Comparison of ENCODE assay signal across 9 cellular contexts in genomic region chr9:1460143-1460769, GRCh38.
DNase-seq lines count a peak whose midpoint lies in the region; ATAC-seq and TF ChIP-seq lines count a peak whose summit lies in the region.
"Had no signal": no experiment of that assay in that cellular context is flagged by ENCODE, and none has a peak within 500 bp of the region (broad histone marks: within the 10 kb centered on the region; RNA-seq: fewer than 3 reads in every experiment).

No MANE protein-coding gene starts in this region.

- H3F3A ChIP-seq in MM.1S (ENCODE audit: insufficient read depth, low read length) = no peaks in the 10 kb centered on the region

- H3K27me3 Mint-ChIP-seq in endodermal cell (ENCODE audit: insufficient read depth) (peaks cover 5% of the 10 kb centered on the region), type B pancreatic cell (no peaks in the 10 kb centered on the region)

- H3K9me3 Mint-ChIP-seq in endodermal cell = no peaks in the 10 kb centered on the region
- H3K9me3 Mint-ChIP-seq in type B pancreatic cell = peaks cover 5% of the 10 kb centered on the region
- H3K9me3 Mint-ChIP-seq: CD4-positive, alpha-beta memory T cell had no signal

- H3K4me3 Mint-ChIP-seq in endodermal cell = no peak overlapping the region
- no peak overlapping the region for H3K4me3 Mint-ChIP-seq in type B pancreatic cell
- H3K4me3 Mint-ChIP-seq: CD4-positive, alpha-beta memory T cell had no signal

- peaks cover 7% of the 10 kb centered on the region for H3K4me1 Mint-ChIP-seq in endodermal cell
- peaks cover 33% of the 10 kb centered on the region for H3K4me1 Mint-ChIP-seq in type B pancreatic cell (ENCODE audit: unreplicated experiment)

- TF ChIP-seq CTCF in MM.1S (IDR thresholded peaks at IDR 0.05; ENCODE audit: low read length) = peak; percentile 84
- peak; percentile 89 for TF ChIP-seq CTCF in endodermal cell (conservative IDR thresholded peaks at IDR 0.05)
- TF ChIP-seq CTCF in type B pancreatic cell (conservative IDR thresholded peaks at IDR 0.05) = peak; percentile 61

- H3K36me3 Mint-ChIP-seq in endodermal cell (ENCODE audit: low read depth) = no peaks in the 10 kb centered on the region
- H3K36me3 Mint-ChIP-seq in type B pancreatic cell = no peaks in the 10 kb centered on the region
- H3K36me3 Mint-ChIP-seq: CD4-positive, alpha-beta memory T cell had no signal

- H4K20me1 ChIP-seq in MM.1S (ENCODE audit: insufficient read depth, low read length) = no peaks in the 10 kb centered on the region

- no peaks in the 10 kb centered on the region for H3K79me2 ChIP-seq in MM.1S (ENCODE audit: low read length)

- H3K4me3 ChIP-seq in MM.1S (ENCODE audit: low read length) = no peak overlapping the region
- H3K4me3 ChIP-seq in endodermal cell (ENCODE audit: low read length) = no peak overlapping the region

- no peak overlapping the region for H3K4me2 ChIP-seq in MM.1S (ENCODE audit: low read depth, low read length)

- H3K4me1 ChIP-seq in MM.1S (ENCODE audit: low read length) = no peaks in the 10 kb centered on the region
- no peaks in the 10 kb centered on the region for H3K4me1 ChIP-seq in endodermal cell (ENCODE audit: control insufficient read depth, insufficient read depth, low read length)

- peak; percentile 58 for ATAC-seq in GM21526 (IDR thresholded peaks at IDR 0.05; ENCODE audit: low FRiP score, unreplicated experiment)

- H3K9me3 ChIP-seq in MM.1S (replicated peaks; ENCODE audit: insufficient read depth, low read length) = no peaks in the 10 kb centered on the region
- H3K9me3 ChIP-seq in endodermal cell (ENCODE audit: control insufficient read depth, low read length) = no peaks in the 10 kb centered on the region

- no peaks in the 10 kb centered on the region for H3K36me3 ChIP-seq in MM.1S (replicated peaks; ENCODE audit: insufficient read depth, low read length)
- no peaks in the 10 kb centered on the region for H3K36me3 ChIP-seq in endodermal cell (ENCODE audit: control insufficient read depth, insufficient read depth, low read length)

- H3K27me3 ChIP-seq in MM.1S (replicated peaks; ENCODE audit: insufficient read depth, low read length) (no peaks in the 10 kb centered on the region), endodermal cell (ENCODE audit: control insufficient read depth, insufficient read depth, low read length, poor library complexity, severe bottlenecking) (no peaks in the 10 kb centered on the region)

- peak overlapping the region; percentile 12 for H2AFZ ChIP-seq in MM.1S (ENCODE audit: low read length)

- no peak overlapping the region for H3K27ac Mint-ChIP-seq in endodermal cell
- H3K27ac Mint-ChIP-seq in type B pancreatic cell = peak overlapping the region; percentile 39

- whole genome bisulfite sequencing in endodermal cell (ENCODE audit: insufficient coverage in 1 of 2, insufficient read length in 1 of 2), 2 experiments = 50 to 58% methylated on average over 2 to 7 of the region's 7 CpGs

- H3K9me2 ChIP-seq in MM.1S (replicated peaks; ENCODE audit: insufficient read depth, low read length) = no peaks in the 10 kb centered on the region

- DNase-seq in SHP77 (lab: John Stamatoyannopoulos, UW) (peak; percentile 0 to 36), SHP77 treated with DMSO at 0.1 percent for 48 hours (lab: John Stamatoyannopoulos, UW) (no peak), MM.1S (peak; percentile 36), endodermal cell (peak; percentile 47), type B pancreatic cell (ENCODE audit: extremely low spot score, unreplicated experiment) (no peak), amniotic stem cell (lab: John Stamatoyannopoulos, UW) (no peak), NCI-H128 (lab: John Stamatoyannopoulos, UW; ENCODE audit: unreplicated experiment) (no peak)

- H3K27ac ChIP-seq in MM.1S (ENCODE audit: low read length) = no peak overlapping the region
- H3K27ac ChIP-seq in endodermal cell (ENCODE audit: low read depth, low read length) = no peak overlapping the region

- H3K9ac ChIP-seq in MM.1S (ENCODE audit: low read length) (no peak overlapping the region), endodermal cell (ENCODE audit: extremely low read depth, low read length, poor library complexity, severe bottlenecking) (no peak overlapping the region)

Comparison
In these comparisons a context has a peak if more than half of its experiments do, and no peak if none do; other contexts are left out.
1. DNase-seq: peak in SHP77 (2 of 2), MM.1S (single experiment) and endodermal cell (single experiment); none in SHP77 treated with DMSO at 0.1 percent for 48 hours (single experiment), type B pancreatic cell (single experiment), amniotic stem cell (single experiment) and NCI-H128 (single experiment).
2. Peak in every context shown above with its lines, with median percentiles within 50 percentile points of each other: CTCF ChIP-seq.